ENCODE assay signal across 1 cellular context in genomic region chr10:73965890-73966768, GRCh38.
TF ChIP-seq lines count a peak whose summit lies in the region.

No MANE protein-coding gene starts in this region.

TF ChIP-seq in HEK293, 187 proteins besides CTCF, POLR2A, EP300 and RAD21 (continued from another document):
- peak; percentile 83 for TF ChIP-seq BCL6B (tag by site-specific recombination; IDR thresholded peaks at IDR 0.05)
- TF ChIP-seq ZNF19 (tag by site-specific recombination; IDR thresholded peaks at IDR 0.05; ENCODE audit: low read depth) = no peak
- TF ChIP-seq ZFP37 (tag by site-specific recombination; IDR thresholded peaks at IDR 0.05) = 0 out of 2 replicates have a peak, but pooled peaks have one; percentile 48
- TF ChIP-seq REPIN1 (tag by site-specific recombination; IDR thresholded peaks at IDR 0.05; ENCODE audit: low read depth) = no peak
- TF ChIP-seq ZNF514 (tag by site-specific recombination; IDR thresholded peaks at IDR 0.05) = no peak
- TF ChIP-seq OSR2 (tag by site-specific recombination; IDR thresholded peaks at IDR 0.05) = peak; percentile 96
- no peak for TF ChIP-seq KLF16 (tag by site-specific recombination; IDR thresholded peaks at IDR 0.05)
- no peak for TF ChIP-seq ZNF239 (tag by site-specific recombination; IDR thresholded peaks at IDR 0.05)
- no peak for TF ChIP-seq ZNF518A (tag by site-specific recombination; conservative IDR thresholded peaks at IDR 0.05; ENCODE audit: low read depth)
- no peak for TF ChIP-seq ZNF837 (tag by site-specific recombination; IDR thresholded peaks at IDR 0.05)
TF ChIP-seq in HEK293: peak in this region for 72.
